23 cellular contexts compared by ENCODE assay signal in the genomic region with DNA sequence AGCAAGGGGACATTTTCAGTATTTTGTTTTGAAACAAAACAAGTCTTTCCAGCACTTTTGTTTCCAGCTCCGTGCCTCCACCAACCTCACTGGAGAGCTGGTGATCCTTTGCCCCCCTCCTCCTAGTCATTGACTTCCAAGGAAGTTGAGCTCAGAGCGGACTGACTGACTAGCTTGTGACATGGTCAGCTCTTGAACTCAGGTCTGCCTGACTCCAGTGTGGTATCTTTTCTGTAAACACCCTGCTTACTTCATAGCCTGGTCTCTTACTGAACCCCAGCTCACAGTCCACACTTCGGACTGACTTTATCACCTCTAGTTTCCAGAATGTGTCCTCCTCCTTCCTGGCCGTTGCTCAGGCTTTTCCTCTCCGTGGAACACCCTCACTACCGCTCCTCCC. TPM values are rescaled to one million over a fixed set of nuclear protein-coding genes. Genes with fewer than 3 reads are reported as not detected.
DNase-seq lines count a peak whose midpoint lies in the region; ATAC-seq and TF ChIP-seq lines count a peak whose summit lies in the region.
"Had no signal": no experiment of that assay in that cellular context is flagged by ENCODE, and none has a peak within 500 bp of the region (broad histone marks: within the 10 kb centered on the region; RNA-seq: fewer than 3 reads in every experiment).

No MANE protein-coding gene starts in this region.

- DNase-seq in AG08396 (ENCODE audit: low spot score) (peak; percentile 22), RWPE2 (ENCODE audit: low spot score) (no peak), fibroblast of lung (ENCODE audit: low read depth in 2 of 2) (peak; percentile 19 to 22), neural crest cell (ENCODE audit: low read depth, low spot score) (no peak), PC-3 (no peak), SJCRH30 (no peak), NCI-H1436 (lab: John Stamatoyannopoulos, UW) (no peak)
- DNase-seq: activated T-cell treated with anti-CD3 and anti-CD28 coated beads, Interleukin-2, amount 50 U/mL, for 1 hour; DND-41; foreskin keratinocyte; immature natural killer cell; left lung; NCI-H2107; NCI-H510A treated with DMSO at 0.1 percent for 48 hours; RPMI8226; stimulated activated naive CD4-positive, alpha-beta T cell treated with Interleukin-2 at 50 U/mL for 16 hours had no signal

- POLR2A ChIA-PET in PC-3 (lab: Charles Lee; ENCODE audit: unreplicated experiment), result no interaction called here

- no peak overlapping the region for H3K4me3 Mint-ChIP-seq in neural crest cell
- H3K4me3 Mint-ChIP-seq: immature natural killer cell had no signal

- peaks cover 2% of the 10 kb centered on the region for H3K36me3 Mint-ChIP-seq in neural crest cell (ENCODE audit: low read depth)
- H3K36me3 Mint-ChIP-seq: IgD-negative memory B cell, immature natural killer cell had no signal

- H3K79me2 ChIP-seq in fibroblast of lung (ENCODE audit: control insufficient read depth, insufficient read depth, low read length) (no peaks in the 10 kb centered on the region), PC-3 (ENCODE audit: low read length) (no peaks in the 10 kb centered on the region)

- H3K4me3 ChIP-seq in RWPE2 (ENCODE audit: severe bottlenecking) (no peak overlapping the region), fibroblast of lung (replicated peaks in 1 of 4; ENCODE audit: control extremely low read depth in 1 of 4, insufficient read depth in 1 of 4, low read depth in 3 of 4, low read length in 4 of 4) (no peak overlapping the region), PC-3 (ENCODE audit: low read length) (no peak overlapping the region), SJCRH30 (no peak overlapping the region)
- H3K4me3 ChIP-seq: coronary artery, left lung, smooth muscle cell, tibial nerve had no signal

- intact Hi-C loops in PC-3 (cut with micrococcal nuclease), result no loop called here

- H3K27me3 ChIP-seq in RWPE2 (ENCODE audit: insufficient read depth, poor library complexity, severe bottlenecking) (no peaks in the 10 kb centered on the region), fibroblast of lung (ENCODE audit: control insufficient read depth, insufficient read depth, low read length) (no peaks in the 10 kb centered on the region), PC-3 (ENCODE audit: low read length) (no peaks in the 10 kb centered on the region), SJCRH30 (no peaks in the 10 kb centered on the region)
- H3K27me3 ChIP-seq: breast epithelium, foreskin keratinocyte, left lung, neutrophil, tibial nerve had no signal

- peak overlapping the region; percentile 35 for H3K27ac Mint-ChIP-seq in neural crest cell (ENCODE audit: unreplicated experiment)
- H3K27ac Mint-ChIP-seq: IgD-negative memory B cell had no signal

- H3K4me2 ChIP-seq in fibroblast of lung (ENCODE audit: extremely low read depth, insufficient read depth, low read length) (no peak overlapping the region), PC-3 (ENCODE audit: low read length) (no peak overlapping the region)
- H3K4me2 ChIP-seq: smooth muscle cell had no signal

- no peaks in the 10 kb centered on the region for H3K36me3 ChIP-seq in RWPE2 (ENCODE audit: low read depth)
- no peaks in the 10 kb centered on the region for H3K36me3 ChIP-seq in fibroblast of lung (ENCODE audit: control insufficient read depth, insufficient read depth, low read length)
- no peaks in the 10 kb centered on the region for H3K36me3 ChIP-seq in PC-3 (ENCODE audit: low read depth, low read length)
- no peaks in the 10 kb centered on the region for H3K36me3 ChIP-seq in SJCRH30
- H3K36me3 ChIP-seq: breast epithelium, left lung, neutrophil, tibial nerve had no signal

- H3K4me1 ChIP-seq in RWPE2 (ENCODE audit: insufficient read depth, poor library complexity, severe bottlenecking), result peaks cover 61% of the 10 kb centered on the region
- H3K4me1 ChIP-seq in fibroblast of lung (ENCODE audit: control insufficient read depth, extremely low read depth, insufficient read depth, low read length), result peaks cover 35% of the 10 kb centered on the region
- H3K4me1 ChIP-seq in PC-3 (ENCODE audit: insufficient read depth, low read length), result peaks cover 61% of the 10 kb centered on the region
- peaks cover 18% of the 10 kb centered on the region for H3K4me1 ChIP-seq in SJCRH30

- BruUV-seq in PC-3 (replicated peaks; lab: Mats Ljungman, UMichigan), result no TSS peak

- H3K9me3 ChIP-seq in RWPE2 (ENCODE audit: severe bottlenecking) (no peaks in the 10 kb centered on the region), fibroblast of lung (ENCODE audit: control insufficient read depth, insufficient read depth, low read depth, low read length) (no peaks in the 10 kb centered on the region), PC-3 (ENCODE audit: low read length) (no peaks in the 10 kb centered on the region), SJCRH30 (replicated peaks) (no peaks in the 10 kb centered on the region)
- H3K9me3 ChIP-seq: breast epithelium, left lung, neutrophil, tibial nerve had no signal

- TF ChIP-seq CTCF in RWPE2 (IDR thresholded peaks at IDR 0.05; ENCODE audit: poor library complexity, severe bottlenecking), result no peak
- TF ChIP-seq CTCF in fibroblast of lung (conservative IDR thresholded peaks at IDR 0.05 in 1 of 2, IDR thresholded peaks at IDR 0.05 in 1 of 2; ENCODE audit: low read depth in 1 of 2, low read length in 2 of 2), result no peak
- TF ChIP-seq CTCF in neural crest cell (conservative IDR thresholded peaks at IDR 0.05), result no peak
- no peak for TF ChIP-seq CTCF in PC-3 (conservative IDR thresholded peaks at IDR 0.05; ENCODE audit: low read depth, low read length)

- H3F3A ChIP-seq in PC-3 (ENCODE audit: low read length, unreplicated experiment), result peaks cover 7% of the 10 kb centered on the region

- H3K9me3 Mint-ChIP-seq in neural crest cell, result no peaks in the 10 kb centered on the region
- H3K9me3 Mint-ChIP-seq: IgD-negative memory B cell, immature natural killer cell had no signal

- CTCF ChIA-PET in PC-3 (lab: Charles Lee), result no interaction called here

- H3K27me3 Mint-ChIP-seq in neural crest cell (ENCODE audit: low read depth), result no peaks in the 10 kb centered on the region
- H3K27me3 Mint-ChIP-seq: IgD-negative memory B cell had no signal

- H3K9ac ChIP-seq in fibroblast of lung (ENCODE audit: insufficient read depth, low read length), result no peak overlapping the region
- H3K9ac ChIP-seq in PC-3 (ENCODE audit: low read length), result no peak overlapping the region

- no peak for ATAC-seq in RWPE2 (ENCODE audit: low read depth)
- no peak for ATAC-seq in PC-3
- no peak for ATAC-seq in GM21360 (IDR thresholded peaks at IDR 0.05; ENCODE audit: unreplicated experiment)
- ATAC-seq: foreskin keratinocyte, left lung had no signal

- H2AFZ ChIP-seq in fibroblast of lung (ENCODE audit: low read length) (peak overlapping the region; percentile 0), PC-3 (ENCODE audit: low read length) (no peak overlapping the region)

- H3K4me1 Mint-ChIP-seq in neural crest cell, result peaks cover 33% of the 10 kb centered on the region

- peak overlapping the region; percentile 98 for H3K27ac ChIP-seq in RWPE2 (ENCODE audit: poor library complexity, severe bottlenecking)
- no peak overlapping the region for H3K27ac ChIP-seq in fibroblast of lung (ENCODE audit: insufficient read depth, low read length)
- no peak overlapping the region for H3K27ac ChIP-seq in PC-3 (ENCODE audit: low read length)
- no peak overlapping the region for H3K27ac ChIP-seq in SJCRH30
- H3K27ac ChIP-seq: breast epithelium, coronary artery, foreskin keratinocyte, neutrophil had no signal

- H4K20me1 ChIP-seq in fibroblast of lung (ENCODE audit: control insufficient read depth, extremely low read depth, insufficient read depth, low read length) (no peaks in the 10 kb centered on the region), PC-3 (ENCODE audit: low read length) (no peaks in the 10 kb centered on the region)

- no peaks in the 10 kb centered on the region for H3K9me2 ChIP-seq in PC-3 (replicated peaks; ENCODE audit: low read length)

RNA-seq across cellular contexts. Expression of gene JUN, which starts 35.9 kb away (rescaled TPM):
- total RNA-seq in fibroblast of lung (112 and 145 TPM in 2 replicates), neural crest cell (28.7 and 29.0 TPM in 2 replicates), PC-3 (2014; rRNA removed) (73.6 and 95.1 TPM in 2 replicates)
- 22.6 and 73.7 TPM in 2 replicates for polyA plus RNA-seq in fibroblast of lung
- 39.2 and 112 TPM in 2 replicates for polyA plus RNA-seq in fibroblast of lung (2012)
- 34.1 and 57.9 TPM in 2 replicates for polyA minus RNA-seq in fibroblast of lung (ENCODE audit: low replicate concordance)
- 92.2 and 96.2 TPM in 2 replicates for total RNA-seq in SJCRH30 (2014; rRNA removed; shearing (Covaris generic))

Comparison
In these comparisons a context has a peak if more than half of its experiments do, and no peak if none do; other contexts are left out.
1. DNase-seq: peak in AG08396 (single experiment) and fibroblast of lung (2 of 2); none in RWPE2 (single experiment), neural crest cell (single experiment), PC-3 (single experiment), SJCRH30 (0 of 2) and NCI-H1436 (single experiment).